ENCODE assay signal across 21 cellular contexts in genomic region chr9:92612816-92613215, GRCh38.
"Had no signal": no experiment of that assay in that cellular context is flagged by ENCODE, and none has a peak within 500 bp of the region (broad histone marks: within the 10 kb centered on the region; RNA-seq: fewer than 3 reads in every experiment).

No MANE protein-coding gene starts in this region.

- H3K4me3 ChIP-seq: lung, right lobe of liver, smooth muscle cell, stomach, thoracic aorta, tibial nerve, upper lobe of left lung had no signal

- H3K27ac ChIP-seq: neutrophil, parathyroid adenoma, right lobe of liver, thoracic aorta, tibial nerve, upper lobe of left lung had no signal

- H3K9me3 ChIP-seq: neutrophil, right lobe of liver, stomach, thoracic aorta, tibial nerve, upper lobe of left lung had no signal

- H3K4me1 Mint-ChIP-seq: memory B cell; stimulated activated effector memory CD8-positive, alpha-beta T cell treated with anti-CD3 and anti-CD28 coated beads, Interleukin-12 subunit alpha, Interleukin-12 subunit beta, amount 100 ng/mL, for 72 hours had no signal

- H3K27me3 ChIP-seq: neutrophil, right lobe of liver, stomach, tibial nerve, upper lobe of left lung had no signal

- H3K4me3 Mint-ChIP-seq: memory B cell; natural killer cell treated with Interleukin-12 subunit alpha and Interleukin-12 subunit beta and Interleukin-15 and Interleukin-18, amount 100 ng/mL, for 72 hours; neural crest cell; stimulated activated effector memory CD8-positive, alpha-beta T cell treated with anti-CD3 and anti-CD28 coated beads, Interleukin-12 subunit alpha, Interleukin-12 subunit beta, amount 100 ng/mL, for 72 hours had no signal

- H3K27me3 Mint-ChIP-seq: memory B cell; natural killer cell treated with Interleukin-12 subunit alpha and Interleukin-12 subunit beta and Interleukin-15 and Interleukin-18, amount 100 ng/mL, for 72 hours; progenitor cell of endocrine pancreas had no signal

- H3K9me3 Mint-ChIP-seq: memory B cell; natural killer cell treated with Interleukin-12 subunit alpha and Interleukin-12 subunit beta and Interleukin-15 and Interleukin-18, amount 100 ng/mL, for 72 hours; neural crest cell; stimulated activated effector memory CD8-positive, alpha-beta T cell treated with anti-CD3 and anti-CD28 coated beads, Interleukin-12 subunit alpha, Interleukin-12 subunit beta, amount 100 ng/mL, for 72 hours had no signal

- H3K27ac Mint-ChIP-seq: memory B cell; natural killer cell treated with Interleukin-12 subunit alpha and Interleukin-12 subunit beta and Interleukin-15 and Interleukin-18, amount 100 ng/mL, for 72 hours; progenitor cell of endocrine pancreas had no signal

- DNase-seq: cortex of kidney; effector CD4-positive, alpha-beta T cell; kidney; right lobe of liver; stimulated activated CD4-positive, alpha-beta T cell treated with anti-CD3 and anti-CD28 coated beads, Interleukin-12 subunit alpha, Interleukin-12 subunit beta, amount 100 ng/mL, for 4 hours; stimulated activated CD4-positive, alpha-beta T cell treated with anti-CD3 and anti-CD28 coated beads, Interleukin-1b, Interleukin-23, amount 100 ng/mL, for 48 hours; stimulated activated CD4-positive, alpha-beta T cell treated with anti-CD3 and anti-CD28 coated beads, Interleukin-4, amount 100 ng/mL, for 1 hour; stimulated activated naive CD4-positive, alpha-beta T cell treated with Interleukin-2 at 50 U/mL for 16 hours; stomach; upper lobe of left lung had no signal
